1 cellular context compared by ENCODE assay signal in the genomic region with DNA sequence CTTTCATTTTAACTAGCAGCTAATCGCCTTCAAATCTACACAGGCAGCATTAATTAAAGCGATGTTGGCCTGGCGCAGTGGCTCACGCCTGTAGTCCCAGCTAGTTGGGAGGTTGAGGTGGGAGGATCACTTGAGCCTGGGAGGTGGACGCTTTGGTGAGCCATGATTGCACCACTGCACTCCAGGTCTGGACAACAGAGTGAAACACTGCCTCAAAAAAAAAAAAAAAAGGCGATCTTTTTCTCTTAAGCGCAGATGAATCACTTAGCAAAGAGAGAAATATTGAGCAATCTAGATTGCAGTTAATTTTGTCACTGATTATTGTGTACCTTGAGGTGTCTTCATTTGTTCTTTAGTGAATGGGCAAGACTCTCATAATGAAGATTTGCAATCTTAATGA.
TF ChIP-seq lines count a peak whose summit lies in the region.

No MANE protein-coding gene starts in this region.

TF ChIP-seq in HepG2, 621 proteins besides CTCF, POLR2A, EP300 and RAD21 (continued from another document):
- TF ChIP-seq, protein P1, sequence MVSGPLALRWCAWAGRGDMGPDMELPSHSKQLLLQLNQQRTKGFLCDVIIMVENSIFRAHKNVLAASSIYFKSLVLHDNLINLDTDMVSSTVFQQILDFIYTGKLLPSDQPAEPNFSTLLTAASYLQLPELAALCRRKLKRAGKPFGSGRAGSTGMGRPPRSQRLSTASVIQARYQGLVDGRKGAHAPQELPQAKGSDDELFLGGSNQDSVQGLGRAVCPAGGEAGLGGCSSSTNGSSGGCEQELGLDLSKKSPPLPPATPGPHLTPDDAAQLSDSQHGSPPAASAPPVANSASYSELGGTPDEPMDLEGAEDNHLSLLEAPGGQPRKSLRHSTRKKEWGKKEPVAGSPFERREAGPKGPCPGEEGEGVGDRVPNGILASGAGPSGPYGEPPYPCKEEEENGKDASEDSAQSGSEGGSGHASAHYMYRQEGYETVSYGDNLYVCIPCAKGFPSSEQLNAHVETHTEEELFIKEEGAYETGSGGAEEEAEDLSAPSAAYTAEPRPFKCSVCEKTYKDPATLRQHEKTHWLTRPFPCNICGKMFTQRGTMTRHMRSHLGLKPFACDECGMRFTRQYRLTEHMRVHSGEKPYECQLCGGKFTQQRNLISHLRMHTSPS (CRISPR knock-in tag; IDR thresholded peaks at IDR 0.05; ENCODE audit: low read depth), result no peak
TF ChIP-seq in HepG2: peak in this region for 3.
